8 cellular contexts compared by ENCODE assay signal in the genomic region with DNA sequence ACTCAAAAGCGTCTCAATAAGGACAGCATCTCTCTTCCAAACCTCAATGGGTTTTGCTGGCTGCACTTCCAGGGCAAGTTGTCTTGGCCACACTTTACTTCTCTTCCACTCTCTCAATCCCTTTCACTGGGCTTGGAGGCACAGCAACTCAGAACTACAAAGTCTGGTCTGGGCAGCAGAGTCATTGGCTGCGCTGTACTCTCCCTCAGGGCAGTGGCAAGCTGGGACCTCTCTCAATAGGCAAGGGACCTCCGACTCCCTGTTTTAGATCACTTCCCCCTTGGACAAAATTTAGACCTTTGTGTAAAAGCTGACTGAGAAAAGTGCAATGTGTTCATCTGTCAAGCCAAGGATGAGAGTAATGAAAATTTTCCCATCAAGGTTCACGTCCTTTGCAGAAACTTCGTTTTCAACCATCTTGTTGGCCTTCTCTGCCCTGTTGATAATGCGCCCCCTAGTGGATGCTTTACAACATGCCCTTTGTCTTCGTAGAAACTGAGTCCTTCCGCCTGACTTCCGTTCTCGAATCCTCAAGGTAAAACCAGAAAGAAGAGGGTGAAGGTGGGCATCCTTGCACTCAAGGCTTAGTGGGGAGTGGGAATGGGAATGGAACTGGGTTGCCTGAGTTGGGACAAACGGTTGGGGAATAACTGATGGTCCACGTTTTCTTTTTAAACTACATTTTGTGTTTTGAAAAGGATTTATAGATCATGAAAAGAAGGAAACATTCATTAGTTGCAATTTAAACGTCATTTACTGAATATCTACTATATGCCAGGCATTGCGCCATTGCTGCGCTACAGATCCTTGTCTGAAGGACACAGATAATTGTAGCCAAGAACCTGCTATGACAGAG.
DNase-seq lines count a peak whose midpoint lies in the region; ATAC-seq and TF ChIP-seq lines count a peak whose summit lies in the region.

No MANE protein-coding gene starts in this region.

- no peaks in the 10 kb centered on the region for H3K4me1 ChIP-seq in Peyer's patch

- H3K4me3 ChIP-seq in Jurkat, Clone E6-1 (ENCODE audit: low read length): no peak overlapping the region
- H3K4me3 ChIP-seq in Peyer's patch (no peak overlapping the region), astrocyte of the cerebellum (ENCODE audit: low read depth, low read length) (no peak overlapping the region)

- H3K27me3 ChIP-seq in Peyer's patch: no peaks in the 10 kb centered on the region

- DNase-seq in DMS79 (lab: John Stamatoyannopoulos, UW) (peak; percentile 7), Peyer's patch (peak in 2 of 3 donors; percentile 76 to 79), astrocyte of the cerebellum (ENCODE audit: low read depth) (no peak), islet precursor cell (peak; percentile 66)
- DNase-seq in Jurkat, Clone E6-1 (ENCODE audit: low read depth, low spot score): peak; percentile 91
- peak; percentile 72 for DNase-seq in stimulated activated CD8-positive, alpha-beta memory T cell treated with anti-CD3 and anti-CD28 coated beads, Interleukin-4, amount 100 ng/mL, for 48 hours

- ATAC-seq in HG02840 (IDR thresholded peaks at IDR 0.05; ENCODE audit: low FRiP score, unreplicated experiment) (no peak), GM18873 (IDR thresholded peaks at IDR 0.05; ENCODE audit: low FRiP score, unreplicated experiment) (no peak)

- TF ChIP-seq CTCF in Peyer's patch (IDR thresholded peaks at IDR 0.05): peak; percentile 62 to 88 (median 72)
- TF ChIP-seq CTCF in astrocyte of the cerebellum (IDR thresholded peaks at IDR 0.05; ENCODE audit: low read depth, low read length, missing control alignments): peak; percentile 64

- no peak overlapping the region for H3K27ac ChIP-seq in Peyer's patch

- in situ Hi-C loops in astrocyte of the cerebellum (cut with HindIII; ENCODE audit: low sequenced_read_pairs): no loop called here

- H3K36me3 ChIP-seq in Peyer's patch: no peaks in the 10 kb centered on the region

- TF ChIP-seq POLR2A in Peyer's patch (IDR thresholded peaks at IDR 0.05): no peak

- no peaks in the 10 kb centered on the region for H3K9me3 ChIP-seq in Peyer's patch
